9 cellular contexts compared by ENCODE assay signal in the genomic region with DNA sequence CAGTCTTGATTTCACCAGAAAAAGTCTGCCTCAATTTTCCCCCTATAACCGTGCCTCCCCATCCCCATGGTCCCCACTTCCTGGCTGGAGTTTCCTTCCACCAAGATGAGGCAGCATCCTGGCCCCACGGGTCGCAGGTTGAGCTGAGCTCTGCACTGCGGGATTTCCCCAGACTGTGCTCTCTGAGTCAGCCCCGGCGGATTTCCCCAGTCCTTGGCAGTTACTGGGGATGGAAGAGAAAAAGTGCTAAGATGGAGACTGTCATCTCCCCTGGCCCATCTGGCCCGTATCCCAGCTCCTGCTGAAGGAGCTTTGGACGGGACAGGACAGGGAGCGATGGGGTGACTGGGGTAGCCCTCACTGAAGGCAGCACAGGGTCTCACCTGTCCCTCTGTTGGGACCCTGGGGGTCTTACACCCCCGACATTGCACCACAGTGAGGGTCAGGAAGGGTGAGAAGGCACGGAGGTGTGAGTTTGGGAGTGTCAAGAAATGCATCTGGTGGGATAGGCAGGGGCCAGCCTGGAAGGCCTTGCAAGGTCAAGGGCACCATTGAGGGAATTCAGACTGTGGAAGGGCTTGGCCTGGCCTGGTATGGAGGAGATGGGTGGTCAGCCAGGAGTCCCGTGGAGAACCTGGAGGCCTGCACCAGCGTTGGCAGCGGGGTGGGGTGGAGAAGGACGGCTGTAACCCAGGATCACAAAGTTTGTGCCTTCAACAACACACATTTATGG. TPM values are rescaled to one million over a fixed set of nuclear protein-coding genes. Genes with fewer than 3 reads are reported as not detected.
A peak's percentile ranks its signal among the peaks of the same experiment; 100 is the strongest.
DNase-seq lines count a peak whose midpoint lies in the region; TF ChIP-seq lines count a peak whose summit lies in the region.
"Had no signal": no experiment of that assay in that cellular context is flagged by ENCODE, and none has a peak within 500 bp of the region (broad histone marks: within the 10 kb centered on the region; RNA-seq: fewer than 3 reads in every experiment).

No MANE protein-coding gene starts in this region.

- peaks cover 74% of the 10 kb centered on the region for H3K36me3 Mint-ChIP-seq in activated CD4-positive, alpha-beta memory T cell treated with anti-CD3 and anti-CD28 coated beads, Interleukin-2, amount 10 ng/mL, durations not matched to agents 7 days and 5 days (ENCODE audit: low read depth)

- H3K27ac ChIP-seq in MM.1S (ENCODE audit: low read length) = no peak overlapping the region
- H3K27ac ChIP-seq: gastrocnemius medialis had no signal

- H3K9me3 Mint-ChIP-seq in activated CD4-positive, alpha-beta memory T cell treated with anti-CD3 and anti-CD28 coated beads, Interleukin-2, amount 10 ng/mL, durations not matched to agents 7 days and 5 days = no peaks in the 10 kb centered on the region

- no peaks in the 10 kb centered on the region for H3K27me3 Mint-ChIP-seq in activated CD4-positive, alpha-beta memory T cell treated with anti-CD3 and anti-CD28 coated beads, Interleukin-2, amount 10 ng/mL, durations not matched to agents 7 days and 5 days

- H3K9me2 ChIP-seq in MM.1S (replicated peaks; ENCODE audit: insufficient read depth, low read length) = no peaks in the 10 kb centered on the region

- H3K4me1 ChIP-seq in MM.1S (ENCODE audit: low read length) = no peaks in the 10 kb centered on the region
- H3K4me1 ChIP-seq: gastrocnemius medialis had no signal

- peaks cover 26% of the 10 kb centered on the region for H3K4me1 Mint-ChIP-seq in activated CD4-positive, alpha-beta memory T cell treated with anti-CD3 and anti-CD28 coated beads, Interleukin-2, amount 10 ng/mL, durations not matched to agents 7 days and 5 days

- no peaks in the 10 kb centered on the region for H3K36me3 ChIP-seq in MM.1S (replicated peaks; ENCODE audit: insufficient read depth, low read length)

- no peaks in the 10 kb centered on the region for H3K9me3 ChIP-seq in MM.1S (replicated peaks; ENCODE audit: insufficient read depth, low read length)
- H3K9me3 ChIP-seq: gastrocnemius medialis had no signal

- H2AFZ ChIP-seq in MM.1S (ENCODE audit: low read length) = no peak overlapping the region

- CTCF ChIA-PET in activated CD4-positive, alpha-beta memory T cell treated with anti-CD3 and anti-CD28 coated beads, Interleukin-2, amount 10 ng/mL, durations not matched to agents 7 days and 5 days (lab: Charles Lee) = no interaction called here

- H3K79me2 ChIP-seq in MM.1S (ENCODE audit: low read length) = no peaks in the 10 kb centered on the region

- peak; percentile 18 to 47 (median 33) for DNase-seq in activated CD8-positive, alpha-beta memory T cell treated with anti-CD3 and anti-CD28 coated beads for 48 hours (ENCODE audit: low read depth in 2 of 3, low spot score in 2 of 3)
- DNase-seq in activated CD8-positive, alpha-beta memory T cell treated with anti-CD3 and anti-CD28 coated beads, Interleukin-2, amount 50 U/mL, for 4 hours = no peak
- peak; percentile 50 for DNase-seq in activated CD4-positive, alpha-beta memory T cell treated with anti-CD3 and anti-CD28 coated beads, Interleukin-2, amount 10 ng/mL, durations not matched to agents 7 days and 5 days
- DNase-seq in glomerular endothelial cell (ENCODE audit: extremely low read depth, low read depth, low spot score) (peak; percentile 48), NCI-H1930 (lab: John Stamatoyannopoulos, UW) (no peak), MM.1S (no peak), cerebellar cortex (ENCODE audit: low spot score) (no peak)
- DNase-seq in stimulated activated CD8-positive, alpha-beta memory T cell treated with anti-CD3 and anti-CD28 coated beads, Interleukin-7, amount 100 ng/mL, for 48 hours (ENCODE audit: extremely low read depth in 1 of 2, low read depth in 1 of 2) = peak; percentile 34 to 44

- no peak overlapping the region for H3K4me3 Mint-ChIP-seq in activated CD4-positive, alpha-beta memory T cell treated with anti-CD3 and anti-CD28 coated beads, Interleukin-2, amount 10 ng/mL, durations not matched to agents 7 days and 5 days

- H3K27me3 ChIP-seq in MM.1S (replicated peaks; ENCODE audit: insufficient read depth, low read length) = no peaks in the 10 kb centered on the region
- H3K27me3 ChIP-seq: gastrocnemius medialis had no signal

- peak overlapping the region; percentile 82 for H3K27ac Mint-ChIP-seq in activated CD4-positive, alpha-beta memory T cell treated with anti-CD3 and anti-CD28 coated beads, Interleukin-2, amount 10 ng/mL, durations not matched to agents 7 days and 5 days

- no peak overlapping the region for H3K4me2 ChIP-seq in MM.1S (ENCODE audit: low read depth, low read length)

- no peak overlapping the region for H3K4me3 ChIP-seq in MM.1S (ENCODE audit: low read length)
- H3K4me3 ChIP-seq: gastrocnemius medialis had no signal

- TF ChIP-seq CTCF in MM.1S (IDR thresholded peaks at IDR 0.05; ENCODE audit: low read length) = no peak

- no peaks in the 10 kb centered on the region for H4K20me1 ChIP-seq in MM.1S (ENCODE audit: insufficient read depth, low read length)

- H3K9ac ChIP-seq in MM.1S (ENCODE audit: low read length) = no peak overlapping the region

- POLR2A ChIA-PET in activated CD4-positive, alpha-beta memory T cell treated with anti-CD3 and anti-CD28 coated beads, Interleukin-2, amount 10 ng/mL, durations not matched to agents 7 days and 5 days (lab: Charles Lee) = no interaction called here

- H3F3A ChIP-seq in MM.1S (ENCODE audit: insufficient read depth, low read length) = no peaks in the 10 kb centered on the region

RNA-seq across cellular contexts. Expression of a gene that starts 36.5 kb away (rescaled TPM):
- total RNA-seq in activated CD4-positive, alpha-beta memory T cell treated with anti-CD3 and anti-CD28 coated beads, Interleukin-2, amount 10 ng/mL, durations not matched to agents 7 days and 5 days = 100 to 1,000 TPM; 141 to 142 TPM
- total RNA-seq in glomerular endothelial cell = 114 and 121 TPM in 2 replicates

RNA-seq across cellular contexts. Expression of a gene that starts 37.6 kb away (rescaled TPM):
- total RNA-seq in activated CD4-positive, alpha-beta memory T cell treated with anti-CD3 and anti-CD28 coated beads, Interleukin-2, amount 10 ng/mL, durations not matched to agents 7 days and 5 days = not detected
- not detected in 2 replicates for total RNA-seq in glomerular endothelial cell
- total RNA-seq: gastrocnemius medialis had no signal

RNA-seq across cellular contexts. Expression of a gene that starts 41.3 kb away (rescaled TPM):
- total RNA-seq in activated CD4-positive, alpha-beta memory T cell treated with anti-CD3 and anti-CD28 coated beads, Interleukin-2, amount 10 ng/mL, durations not matched to agents 7 days and 5 days = 10 to 100 TPM; 74.4 to 79.6 TPM
- total RNA-seq in glomerular endothelial cell = 58.3 and 60.1 TPM in 2 replicates

RNA-seq across cellular contexts. Expression of a gene that starts 48.3 kb away (rescaled TPM):
- total RNA-seq in activated CD4-positive, alpha-beta memory T cell treated with anti-CD3 and anti-CD28 coated beads, Interleukin-2, amount 10 ng/mL, durations not matched to agents 7 days and 5 days = not detected
- total RNA-seq in glomerular endothelial cell = not detected in 2 replicates

RNA-seq across cellular contexts. Expression of a gene that starts 58.7 kb away (rescaled TPM):
- total RNA-seq in activated CD4-positive, alpha-beta memory T cell treated with anti-CD3 and anti-CD28 coated beads, Interleukin-2, amount 10 ng/mL, durations not matched to agents 7 days and 5 days = not detected
- total RNA-seq in glomerular endothelial cell = not detected in 2 replicates
- total RNA-seq: gastrocnemius medialis had no signal

Comparison
In these comparisons a context has a peak if more than half of its experiments do, and no peak if none do; other contexts are left out.
1. DNase-seq: peak in activated CD8-positive, alpha-beta memory T cell treated with anti-CD3 and anti-CD28 coated beads for 48 hours (3 of 3), activated CD4-positive, alpha-beta memory T cell treated with anti-CD3 and anti-CD28 coated beads, Interleukin-2, amount 10 ng/mL, durations not matched to agents 7 days and 5 days (single experiment), glomerular endothelial cell (single experiment) and stimulated activated CD8-positive, alpha-beta memory T cell treated with anti-CD3 and anti-CD28 coated beads, Interleukin-7, amount 100 ng/mL, for 48 hours (2 of 2); none in activated CD8-positive, alpha-beta memory T cell treated with anti-CD3 and anti-CD28 coated beads, Interleukin-2, amount 50 U/mL, for 4 hours (single experiment), NCI-H1930 (0 of 2), MM.1S (single experiment) and cerebellar cortex (single experiment).